ENCODE assay signal across 23 cellular contexts in genomic region chr17:17070931-17071330, GRCh38. TPM values are rescaled to one million over a fixed set of nuclear protein-coding genes. Genes with fewer than 3 reads are reported as not detected.
DNase-seq lines count a peak whose midpoint lies in the region; ATAC-seq and TF ChIP-seq lines count a peak whose summit lies in the region.
"Had no signal": no experiment of that assay in that cellular context is flagged by ENCODE, and none has a peak within 500 bp of the region (broad histone marks: within the 10 kb centered on the region; RNA-seq: fewer than 3 reads in every experiment).

No MANE protein-coding gene starts in this region.

- no peaks in the 10 kb centered on the region for H3K27me3 ChIP-seq in mammary epithelial cell (ENCODE audit: insufficient read depth, low read length)
- no peaks in the 10 kb centered on the region for H3K27me3 ChIP-seq in transverse colon
- H3K27me3 ChIP-seq in CD4-positive, alpha-beta memory T cell (ENCODE audit: insufficient read depth, low read length) = no peaks in the 10 kb centered on the region
- H3K27me3 ChIP-seq: SJCRH30, upper lobe of left lung had no signal

- dilution Hi-C loops in mammary epithelial cell (cut with HindIII; ENCODE audit: low sequenced_read_pairs) = no loop called here

- H3K36me3 ChIP-seq in mammary epithelial cell (ENCODE audit: insufficient read depth, low read length) (peaks cover 15% of the 10 kb centered on the region), transverse colon (no peaks in the 10 kb centered on the region)
- no peaks in the 10 kb centered on the region for H3K36me3 ChIP-seq in CD4-positive, alpha-beta memory T cell (ENCODE audit: insufficient read depth, low read length)

- TF ChIP-seq POLR2A in transverse colon (IDR thresholded peaks at IDR 0.05) = no peak

- peaks cover 10% of the 10 kb centered on the region for H4K20me1 ChIP-seq in mammary epithelial cell (ENCODE audit: insufficient read depth, low read length)

- H3K27ac ChIP-seq in mammary epithelial cell (ENCODE audit: insufficient read depth, low read depth, low read length) (no peak overlapping the region), transverse colon (peak overlapping the region in 3 of 4 donors; percentile 35 to 55 (median 52))
- no peak overlapping the region for H3K27ac ChIP-seq in CD4-positive, alpha-beta memory T cell (ENCODE audit: low read depth, low read length)
- H3K27ac ChIP-seq: SJCRH30 had no signal

- H3K9me3 Mint-ChIP-seq in MCF 10A (ENCODE audit: unreplicated experiment) (peaks cover 6% of the 10 kb centered on the region), mesothelial cell of epicardium (peaks cover 12% of the 10 kb centered on the region)
- no peaks in the 10 kb centered on the region for H3K9me3 Mint-ChIP-seq in activated T-helper 17 cell treated with anti-CD3 and anti-CD28 coated beads, Interleukin-2, amount 50 U/mL, for 72 hours
- peaks cover 0 to 11% (median 8%) of the 10 kb centered on the region in 8 donors for H3K9me3 Mint-ChIP-seq in CD4-positive, alpha-beta memory T cell
- H3K9me3 Mint-ChIP-seq: CD14-positive monocyte had no signal

- H3K4me1 Mint-ChIP-seq in MCF 10A (ENCODE audit: insufficient read depth, unreplicated experiment) (peaks cover 61% of the 10 kb centered on the region), mesothelial cell of epicardium (peaks cover 38% of the 10 kb centered on the region)
- H3K4me1 Mint-ChIP-seq in activated T-helper 17 cell treated with anti-CD3 and anti-CD28 coated beads, Interleukin-2, amount 50 U/mL, for 72 hours = peaks cover 47% of the 10 kb centered on the region
- peaks cover 46 to 75% (median 59%) of the 10 kb centered on the region in 4 donors for H3K4me1 Mint-ChIP-seq in CD4-positive, alpha-beta memory T cell

- H2AFZ ChIP-seq in mammary epithelial cell (ENCODE audit: low read depth, low read length) = no peak overlapping the region

- intact Hi-C loops in MCF 10A (cut with micrococcal nuclease) = no loop called here
- intact Hi-C loops in mammary epithelial cell (cut with micrococcal nuclease) = loop anchor here (10.0 kb wide), 1 partner anchor 66 kb away; no protein-coding TSS in a partner anchor
- intact Hi-C loops in transverse colon (cut with DNase I; ENCODE audit: low total_unique reads) = no loop called here
- intact Hi-C loops in CD4-positive, alpha-beta memory T cell (cut with micrococcal nuclease) = no loop called here

- peak; percentile 34 for DNase-seq in MCF 10A (ENCODE audit: unreplicated experiment)
- no peak for DNase-seq in mammary epithelial cell
- DNase-seq in mesothelial cell of epicardium (ENCODE audit: low spot score in 2 of 2, unreplicated experiment in 2 of 2) = no peak
- DNase-seq in transverse colon = peak; percentile 50
- DNase-seq in CD4-positive, alpha-beta memory T cell = no peak
- DNase-seq in iPS-NIHi11 (ENCODE audit: low spot score) = no peak
- no peak for DNase-seq in DMS153 (lab: John Stamatoyannopoulos, UW)
- DNase-seq: ACHN; activated CD4-positive, alpha-beta T cell treated with anti-CD3 and anti-CD28 coated beads, Interleukin-2, amount 10 ng/mL, durations not matched to agents 7 days and 5 days; activated CD8-positive, alpha-beta memory T cell treated with anti-CD3 and anti-CD28 coated beads, Interleukin-2, amount 50 U/mL, for 48 hours; activated naive CD4-positive, alpha-beta T cell treated with anti-CD3 and anti-CD28 coated beads, Interleukin-2, amount 50 U/mL, for 16 hours; erythroblast; foreskin melanocyte; GF-D8; NCI-H1105 treated with DMSO at 0.1 percent for 48 hours; NCI-H69; SJCRH30; stimulated activated naive CD8-positive, alpha-beta T cell treated with anti-CD3 and anti-CD28 coated beads, Interleukin-15, Interleukin-2, amounts not matched to agents 100 U/mL and 50 U/mL, for 24 hours; upper lobe of left lung had no signal

- H3K4me1 ChIP-seq in mammary epithelial cell (ENCODE audit: insufficient read depth, low read length) (peaks cover 61% of the 10 kb centered on the region), transverse colon (peaks cover 13 to 60% (median 45%) of the 10 kb centered on the region in 4 donors)
- peaks cover 52% of the 10 kb centered on the region for H3K4me1 ChIP-seq in CD4-positive, alpha-beta memory T cell (ENCODE audit: insufficient read depth, low read length)

- H3K4me2 ChIP-seq in mammary epithelial cell (ENCODE audit: insufficient read depth, low read depth, low read length) = no peak overlapping the region

- no peak overlapping the region for H3K9ac ChIP-seq in mammary epithelial cell (ENCODE audit: insufficient read depth, low read length)

- TF ChIP-seq CTCF in MCF 10A (IDR thresholded peaks at IDR 0.05; ENCODE audit: unreplicated experiment) (no peak), mammary epithelial cell (conservative IDR thresholded peaks at IDR 0.05 in 1 of 2, IDR thresholded peaks at IDR 0.05 in 1 of 2; ENCODE audit: extremely low read depth in 1 of 2, insufficient read depth in 1 of 2, low read depth in 1 of 2, low read length in 2 of 2) (no peak), mesothelial cell of epicardium (IDR thresholded peaks at IDR 0.05; ENCODE audit: unreplicated experiment) (no peak), transverse colon (IDR thresholded peaks at IDR 0.05) (no peak)

- H3K36me3 Mint-ChIP-seq in MCF 10A (ENCODE audit: insufficient read depth, unreplicated experiment) = peaks cover 17% of the 10 kb centered on the region
- peaks cover 50% of the 10 kb centered on the region for H3K36me3 Mint-ChIP-seq in activated T-helper 17 cell treated with anti-CD3 and anti-CD28 coated beads, Interleukin-2, amount 50 U/mL, for 72 hours (ENCODE audit: low read depth)
- H3K36me3 Mint-ChIP-seq in mesothelial cell of epicardium = peaks cover 21% of the 10 kb centered on the region
- peaks cover 28 to 30% of the 10 kb centered on the region in 2 donors for H3K36me3 Mint-ChIP-seq in CD4-positive, alpha-beta memory T cell

- POLR2A ChIA-PET in MCF 10A (lab: Yijun Ruan, JAX) = interaction anchor here (1.2 to 2.2 kb wide), 2 partner anchors 16 to 28 kb away, joined by 3 to 7 read pairs; partner anchors contain the start of gene MPRIP
- POLR2A ChIA-PET in CD4-positive, alpha-beta memory T cell (lab: Charles Lee; ENCODE audit: partially characterized antibody) = interaction anchor here (0.5 kb wide), 1 partner anchor 718 kb away, joined by 3 read pairs; no protein-coding TSS in a partner anchor

- TF ChIP-seq EP300 in transverse colon (IDR thresholded peaks at IDR 0.05; ENCODE audit: low read depth) = no peak

- CTCF ChIA-PET in MCF 10A (lab: Yijun Ruan, JAX) = interaction anchor here (0.6 to 1.2 kb wide), 3 partner anchors 9 to 1416 kb away, joined by 4 to 5 read pairs (median 4); no protein-coding TSS in a partner anchor
- CTCF ChIA-PET in mammary epithelial cell (lab: Charles Lee; ENCODE audit: low non-redundant PET) = no interaction called here
- CTCF ChIA-PET in CD4-positive, alpha-beta memory T cell (lab: Charles Lee; ENCODE audit: partially characterized antibody) = no interaction called here

- H3K9me3 ChIP-seq in mammary epithelial cell (replicated peaks; ENCODE audit: insufficient read depth, low read length) (no peaks in the 10 kb centered on the region), transverse colon (no peaks in the 10 kb centered on the region)
- H3K9me3 ChIP-seq in CD4-positive, alpha-beta memory T cell (ENCODE audit: control insufficient read depth in 1 of 2, low read length in 2 of 2) = no peaks in the 10 kb centered on the region
- H3K9me3 ChIP-seq: upper lobe of left lung had no signal

- H3K4me3 ChIP-seq in mammary epithelial cell (replicated peaks in 1 of 3; ENCODE audit: insufficient read depth in 1 of 3, low read depth in 2 of 3, low read length in 3 of 3) = no peak overlapping the region
- no peak overlapping the region for H3K4me3 ChIP-seq in transverse colon
- no peak overlapping the region for H3K4me3 ChIP-seq in CD4-positive, alpha-beta memory T cell (ENCODE audit: low read length in 2 of 2)
- H3K4me3 ChIP-seq: GM12878, SJCRH30, upper lobe of left lung had no signal

- no peak for ATAC-seq in activated T-helper 17 cell treated with anti-CD3 and anti-CD28 coated beads, Interleukin-2, amount 50 U/mL, for 72 hours (replicated peaks)
- ATAC-seq: GM12878; stimulated activated naive CD8-positive, alpha-beta T cell treated with anti-CD3 and anti-CD28 coated beads, Interleukin-15, Interleukin-2, amounts not matched to agents 100 U/mL and 50 U/mL, for 24 hours had no signal

- in situ Hi-C loops in mammary epithelial cell (cut with MboI; ENCODE audit: low sequenced_read_pairs in 2 of 2) = no loop called here
- in situ Hi-C loops in transverse colon (cut with MboI; ENCODE audit: low pct_ligation_motif_present in 1 of 4, low pct_unique_long_range_greater_than_20kb in 1 of 4, low sequenced_read_pairs in 3 of 4) = no loop called here

- WGBS in mammary epithelial cell (ENCODE audit: low coverage, missing lambda C conversion rate) = 80% methylated on average over 5 of the region's 5 CpGs
- 77 to 80% methylated on average over 2 to 5 of the region's 5 CpGs for WGBS in transverse colon (ENCODE audit: low coverage in 1 of 2), 2 donors

- H3K27me3 Mint-ChIP-seq in MCF 10A (ENCODE audit: insufficient read depth, unreplicated experiment) (no peaks in the 10 kb centered on the region), mesothelial cell of epicardium (ENCODE audit: low read depth) (no peaks in the 10 kb centered on the region)
- no peaks in the 10 kb centered on the region for H3K27me3 Mint-ChIP-seq in activated T-helper 17 cell treated with anti-CD3 and anti-CD28 coated beads, Interleukin-2, amount 50 U/mL, for 72 hours
- H3K27me3 Mint-ChIP-seq in CD4-positive, alpha-beta memory T cell = no peaks in the 10 kb centered on the region
- H3K27me3 Mint-ChIP-seq: activated CD4-positive, alpha-beta T cell treated with anti-CD3 and anti-CD28 coated beads, Interleukin-2, amount 10 ng/mL, durations not matched to agents 7 days and 5 days had no signal

- H3K4me3 Mint-ChIP-seq in MCF 10A (ENCODE audit: unreplicated experiment) (no peak overlapping the region), mesothelial cell of epicardium (no peak overlapping the region)
- H3K4me3 Mint-ChIP-seq in activated T-helper 17 cell treated with anti-CD3 and anti-CD28 coated beads, Interleukin-2, amount 50 U/mL, for 72 hours = no peak overlapping the region
- H3K4me3 Mint-ChIP-seq in CD4-positive, alpha-beta memory T cell = peak overlapping the region in 1 of 8 donors; percentile 35
- H3K4me3 Mint-ChIP-seq: activated CD4-positive, alpha-beta T cell treated with anti-CD3 and anti-CD28 coated beads, Interleukin-2, amount 10 ng/mL, durations not matched to agents 7 days and 5 days; brain; CD14-positive monocyte had no signal

- H3K27ac Mint-ChIP-seq in MCF 10A (ENCODE audit: low read depth, unreplicated experiment) (peak overlapping the region; percentile 54), mesothelial cell of epicardium (peak overlapping the region; percentile 47)
- peak overlapping the region; percentile 64 for H3K27ac Mint-ChIP-seq in activated T-helper 17 cell treated with anti-CD3 and anti-CD28 coated beads, Interleukin-2, amount 50 U/mL, for 72 hours
- peak overlapping the region in 3 of 7 donors; percentile 18 to 53 (median 46) for H3K27ac Mint-ChIP-seq in CD4-positive, alpha-beta memory T cell
- H3K27ac Mint-ChIP-seq: activated CD4-positive, alpha-beta T cell treated with anti-CD3 and anti-CD28 coated beads, Interleukin-2, amount 10 ng/mL, durations not matched to agents 7 days and 5 days had no signal

- peaks cover 99% of the 10 kb centered on the region for H3K79me2 ChIP-seq in mammary epithelial cell (ENCODE audit: insufficient read depth, low read length)

- BruUV-seq in MCF 10A (replicated peaks; lab: Mats Ljungman, UMichigan) (no TSS peak), mammary epithelial cell (replicated peaks; lab: Mats Ljungman, UMichigan) (no TSS peak)

RNA-seq across cellular contexts. Expression of gene MPRIP, which starts 28.7 kb away (rescaled TPM):
- 214 and 230 TPM in 2 replicates for total RNA-seq in MCF 10A (2022)
- total RNA-seq in mammary epithelial cell = 100 to 1,000 TPM; 168 to 352 TPM
- polyA plus RNA-seq in mammary epithelial cell = 171 TPM
- polyA minus RNA-seq in mammary epithelial cell = 766 TPM
- total RNA-seq in activated T-helper 17 cell treated with anti-CD3 and anti-CD28 coated beads, Interleukin-2, amount 50 U/mL, for 72 hours = 100 to 1,000 TPM; 204 to 207 TPM
- 224 to 228 TPM (median 225 TPM) in 3 replicates for total RNA-seq in mesothelial cell of epicardium
- 100 to 1,000 TPM; 124 to 368 (median 158) TPM for total RNA-seq in transverse colon
- total RNA-seq in CD4-positive, alpha-beta memory T cell = 100 to 1,000 TPM; 250 to 255 TPM
- 10 to 100 TPM; 48.4 to 53.2 TPM for polyA plus RNA-seq in CD4-positive, alpha-beta memory T cell

Comparison
In these comparisons a context has a peak if more than half of its experiments do, and no peak if none do; other contexts are left out.
1. DNase-seq: peak in MCF 10A (single experiment) and transverse colon (single experiment); none in mammary epithelial cell (single experiment), mesothelial cell of epicardium (0 of 2), CD4-positive, alpha-beta memory T cell (0 of 5), iPS-NIHi11 (single experiment) and DMS153 (single experiment).
2. H3K27ac ChIP-seq: peak in transverse colon (3 of 4); none in mammary epithelial cell (single experiment) and CD4-positive, alpha-beta memory T cell (single experiment).